8 cellular contexts compared by ENCODE assay signal in the genomic region with DNA sequence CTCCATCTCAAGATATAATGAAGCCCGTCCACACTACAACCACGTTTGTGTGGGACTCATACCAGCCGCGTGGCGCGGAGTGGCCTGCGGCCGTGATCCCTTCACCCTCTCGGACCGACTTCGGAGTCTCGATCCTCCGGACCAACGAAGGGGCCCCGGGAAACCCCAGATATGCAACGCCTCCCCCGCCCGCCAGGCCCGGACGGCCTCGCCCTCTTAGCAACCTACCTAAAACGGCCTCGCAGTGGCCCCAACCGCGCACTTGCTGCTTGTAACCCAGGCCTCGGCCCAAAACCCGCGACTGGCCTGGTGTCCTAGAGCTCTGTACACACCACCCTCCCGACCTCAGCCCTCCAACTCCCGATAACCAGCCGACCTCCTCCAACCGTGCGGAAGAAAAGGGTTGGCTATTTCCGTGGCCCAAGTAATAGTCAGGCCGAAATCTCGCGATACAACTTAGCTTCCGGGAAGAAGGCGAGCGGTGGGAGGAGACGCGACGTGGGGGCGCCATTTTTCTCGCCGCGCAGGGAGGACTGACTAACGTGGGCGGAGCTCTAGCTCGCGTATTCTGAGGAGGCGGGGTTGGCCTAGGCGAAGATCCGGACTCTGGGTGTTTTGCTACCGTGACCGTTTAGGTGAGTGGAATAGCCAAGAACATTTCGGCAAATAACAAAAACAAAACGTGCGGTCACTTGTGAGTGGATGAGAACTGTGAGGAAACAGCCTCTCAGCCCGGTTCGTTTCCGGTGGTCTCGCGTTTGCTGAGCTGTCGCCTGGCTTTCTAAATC. TPM values are rescaled to one million over a fixed set of nuclear protein-coding genes. Genes with fewer than 3 reads are reported as not detected.
DNase-seq lines count a peak whose midpoint lies in the region; ATAC-seq, FAIRE-seq and TF ChIP-seq lines count a peak whose summit lies in the region.

A gene (plus strand): TSS at position 579 of the 788 bp plus-strand sequence. CDS start 5,722 bp downstream, outside the sequence.
A gene with protein sequence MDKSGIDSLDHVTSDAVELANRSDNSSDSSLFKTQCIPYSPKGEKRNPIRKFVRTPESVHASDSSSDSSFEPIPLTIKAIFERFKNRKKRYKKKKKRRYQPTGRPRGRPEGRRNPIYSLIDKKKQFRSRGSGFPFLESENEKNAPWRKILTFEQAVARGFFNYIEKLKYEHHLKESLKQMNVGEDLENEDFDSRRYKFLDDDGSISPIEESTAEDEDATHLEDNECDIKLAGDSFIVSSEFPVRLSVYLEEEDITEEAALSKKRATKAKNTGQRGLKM (minus strand): TSS at position 402 of the 788 bp plus-strand sequence. CDS start 2,191 bp downstream, outside the sequence.

- no peak within 1 kb of the TSS for H2AFZ ChIP-seq in HepG2 (ENCODE audit: low read length)

- POLR2A ChIA-PET in HepG2 (lab: Yijun Ruan, JAX) = interaction anchor here (0.7 to 5.4 kb wide), 38 partner anchors 10 to 771 kb away, joined by 3 to 114 read pairs (median 4); a partner anchor contains a TSS

- peaks cover 57% of the 10 kb centered on the region for H3K4me1 ChIP-seq in HepG2 (ENCODE audit: insufficient read depth, low read length)

- peaks cover 38% of the 10 kb centered on the region for H4K20me1 ChIP-seq in HepG2 (ENCODE audit: insufficient read depth, low read length)

- peak; percentile 92 to 97 for TF ChIP-seq POLR2A in HepG2 (IDR thresholded peaks at IDR 0.05; ENCODE audit: insufficient read depth in 1 of 2, low read depth in 2 of 2, low read length in 2 of 2)

- H3K27ac ChIP-seq in C4-2B = peak within 1 kb of the TSS; percentile 97
- H3K27ac ChIP-seq in HepG2 (ENCODE audit: extremely low read length, insufficient read depth, low read length) = peak within 1 kb of the TSS; percentile 100

- peaks cover 7 to 29% of the 10 kb centered on the region in 2 experiments; a peak in 3 of 5 replicates for H3K36me3 ChIP-seq in HepG2 (replicated peaks in 1 of 2; ENCODE audit: control insufficient read depth in 1 of 2, insufficient read depth in 2 of 2, low read length in 2 of 2)

- peak in 1 of 2 experiments; percentile 18; a peak in 1 of 4 replicates for TF ChIP-seq EP300 in HepG2 (IDR thresholded peaks at IDR 0.05; ENCODE audit: low read depth in 2 of 2, low read length in 2 of 2)
- no peak; the same call in 1 of the 2 replicates for TF ChIP-seq EP300 in HepG2 (CRISPR knock-in tag; IDR thresholded peaks at IDR 0.05; ENCODE audit: borderline replicate concordance)

- intact Hi-C loops in HepG2 (cut with micrococcal nuclease; ENCODE audit: unreplicated experiment) = no loop called here

- TF ChIP-seq CTCF in C4-2B (conservative IDR thresholded peaks at IDR 0.05) (no peak; the same call in 1 of the 2 replicates), HepG2 (CRISPR knock-in tag; IDR thresholded peaks at IDR 0.05) (peak; percentile 40; the same call in 1 of the 2 replicates)

- 1% methylated on average over 31 of the region's 65 CpGs for WGBS in HepG2 (ENCODE audit: low lambda C conversion rate)

- peak within 1 kb of the TSS; percentile 79 to 90 (median 85) for H3K4me3 ChIP-seq in HepG2 (replicated peaks in 1 of 3; ENCODE audit: insufficient read depth in 1 of 3, low read depth in 2 of 3, low read length in 3 of 3)

- H3K9me3 ChIP-seq in HepG2 (ENCODE audit: low read length) = no peaks in the 10 kb centered on the region

- peak within 1 kb of the TSS; percentile 100 for H3K9ac ChIP-seq in HepG2 (ENCODE audit: insufficient read depth, low read depth, low read length)

- DNase-seq in NCI-H748 treated with DMSO at 0.1 percent for 48 hours (lab: John Stamatoyannopoulos, UW) (peak; percentile 86), dermis blood vessel endothelial cell (peak; percentile 99), HepG2 (ENCODE audit: low spot score) (peak; percentile 96)
- peak; percentile 88 to 98 for DNase-seq in activated CD4-positive, alpha-beta T cell treated with anti-CD3 and anti-CD28 coated beads, Interleukin-2, amount 50 U/mL, for 24 hours (ENCODE audit: low read depth in 1 of 2, low spot score in 1 of 2)
- peak; percentile 93 for DNase-seq in stimulated activated CD4-positive, alpha-beta T cell treated with anti-CD3 and anti-CD28 coated beads, Interleukin-4, amount 100 ng/mL, for 1 hour

- CTCF ChIA-PET in HepG2 (lab: Yijun Ruan, JAX; ENCODE audit: low intra/inter-chr PET ratio, low total read pairs) = no interaction called here

- in situ Hi-C loops in HepG2 (cut with HindIII; ENCODE audit: extremely low pct_ligation_motif_present, low pct_unique_long_range_greater_than_20kb) = loop anchor here (5.0 kb wide), 1 partner anchor 41 kb away; a partner anchor contains a TSS

- peak within 1 kb of the TSS; percentile 93 for H3K4me2 ChIP-seq in HepG2 (ENCODE audit: low read depth, low read length)

- FAIRE-seq in HepG2 (lab: Jason Lieb, UNC) = peak; percentile 61

- no TSS peak for BruUV-seq in HepG2 (replicated peaks; lab: Mats Ljungman, UMichigan)

- H3K79me2 ChIP-seq in HepG2 (ENCODE audit: insufficient read depth, low read length) = peaks cover 85% of the 10 kb centered on the region

- peaks cover 0 to 2% of the 10 kb centered on the region in 2 experiments; a peak in 2 of 5 replicates for H3K27me3 ChIP-seq in HepG2 (ENCODE audit: control insufficient read depth in 1 of 2, insufficient read depth in 2 of 2, low read length in 2 of 2)

- TF ChIP-seq RAD21 in HepG2 (CRISPR knock-in tag; IDR thresholded peaks at IDR 0.05) = no peak

- ATAC-seq in GM19372 (IDR thresholded peaks at IDR 0.05; ENCODE audit: low read depth, unreplicated experiment) = peak; percentile 80
- ATAC-seq in HG03558 (IDR thresholded peaks at IDR 0.05; ENCODE audit: extremely low read depth, unreplicated experiment) = peak; percentile 75
- peak; percentile 82 for ATAC-seq in HepG2

TF ChIP-seq in HepG2, 621 proteins besides CTCF, POLR2A, EP300 and RAD21 (continues in another document):
- TF ChIP-seq ZNF34 (CRISPR knock-in tag; IDR thresholded peaks at IDR 0.05; ENCODE audit: borderline replicate concordance) = 0 out of 2 replicates have a peak, but pooled peaks have one; percentile 84
- TF ChIP-seq SALL1 (CRISPR knock-in tag; IDR thresholded peaks at IDR 0.05) = peak; percentile 79
- no peak for TF ChIP-seq RFX1 (IDR thresholded peaks at IDR 0.05)

RNA-seq across cellular contexts. Expression of the first gene that starts in this region (rescaled TPM):
- total RNA-seq in dermis blood vessel endothelial cell (29.8 and 34.2 TPM in 2 replicates), HepG2 (2016; rRNA removed; fragmentation: Illumina TruSeq; extraction: Trizol) (50.1 and 68.3 TPM in 2 replicates)
- total RNA-seq in HepG2 (2016; cell fraction: cytosol; rRNA removed; fragmentation: Illumina TruSeq; extraction: Trizol; ENCODE audit: low read depth) = 25.7 and 26.9 TPM in 2 replicates
- total RNA-seq in HepG2 (2016; cell fraction: insoluble cytoplasmic fraction; rRNA removed; fragmentation: Illumina TruSeq; extraction: Trizol) = 51.7 and 81.8 TPM in 2 replicates
- 18.4 and 20.7 TPM in 2 replicates for total RNA-seq in HepG2 (2016; cell fraction: membrane; rRNA removed; fragmentation: Illumina TruSeq; extraction: Trizol)
- total RNA-seq in HepG2 (2016; cell fraction: nucleus; rRNA removed; fragmentation: Illumina TruSeq; extraction: Trizol) = 25.8 and 27.7 TPM in 2 replicates
- polyA plus RNA-seq in HepG2 (2011; rRNA removed) = 36.1 and 42.7 TPM in 2 replicates
- polyA plus RNA-seq in HepG2 (2011; cell fraction: cytosol; rRNA removed) = 17.5 and 31.2 TPM in 2 replicates
- polyA plus RNA-seq in HepG2 (2011; cell fraction: nucleus; rRNA removed) = 16.4 and 20.9 TPM in 2 replicates
- 50.3 and 62.2 TPM in 2 replicates for polyA plus RNA-seq in HepG2 (2012)
- polyA plus RNA-seq in HepG2 (2016; cell fraction: cytosol; fragmentation: Illumina TruSeq; extraction: Trizol; ENCODE audit: low read depth) = 4.0 TPM in 2 replicates
- 54.3 and 55.1 TPM in 2 replicates for polyA plus RNA-seq in HepG2 (2016; cell fraction: insoluble cytoplasmic fraction; fragmentation: Illumina TruSeq; extraction: Trizol; ENCODE audit: low read depth)
- polyA plus RNA-seq in HepG2 (2016; cell fraction: membrane; fragmentation: Illumina TruSeq; extraction: Trizol; ENCODE audit: low read depth) = 7.4 and 7.6 TPM in 2 replicates
- 29.7 and 38.5 TPM in 2 replicates for polyA plus RNA-seq in HepG2 (2016; cell fraction: nucleus; fragmentation: Illumina TruSeq; extraction: Trizol; ENCODE audit: insufficient read depth, low read depth)
- 12.3 and 13.3 TPM in 2 replicates for polyA minus RNA-seq in HepG2 (2011; rRNA and poly(A)+ RNA removed; ENCODE audit: low replicate concordance)
- 33.1 and 37.5 TPM in 2 replicates for polyA minus RNA-seq in HepG2 (2011; cell fraction: cytosol; rRNA and poly(A)+ RNA removed)
- 40.4 and 47.0 TPM in 2 replicates for polyA minus RNA-seq in HepG2 (2011; cell fraction: nucleus; rRNA and poly(A)+ RNA removed)

RNA-seq across cellular contexts. Expression of the second gene that starts in this region (rescaled TPM):
- total RNA-seq in dermis blood vessel endothelial cell (106 and 174 TPM in 2 replicates), HepG2 (2016; rRNA removed; fragmentation: Illumina TruSeq; extraction: Trizol) (96.9 and 207 TPM in 2 replicates)
- 320 and 373 TPM in 2 replicates for total RNA-seq in HepG2 (2016; cell fraction: cytosol; rRNA removed; fragmentation: Illumina TruSeq; extraction: Trizol; ENCODE audit: low read depth)
- 98.4 and 219 TPM in 2 replicates for total RNA-seq in HepG2 (2016; cell fraction: insoluble cytoplasmic fraction; rRNA removed; fragmentation: Illumina TruSeq; extraction: Trizol)
- 240 and 274 TPM in 2 replicates for total RNA-seq in HepG2 (2016; cell fraction: membrane; rRNA removed; fragmentation: Illumina TruSeq; extraction: Trizol)
- 644 and 668 TPM in 2 replicates for total RNA-seq in HepG2 (2016; cell fraction: nucleus; rRNA removed; fragmentation: Illumina TruSeq; extraction: Trizol)
- 99.6 and 132 TPM in 2 replicates for polyA plus RNA-seq in HepG2 (2011; rRNA removed)
- polyA plus RNA-seq in HepG2 (2011; cell fraction: cytosol; rRNA removed) = 31.0 and 42.4 TPM in 2 replicates
- polyA plus RNA-seq in HepG2 (2011; cell fraction: nucleus; rRNA removed) = 212 and 272 TPM in 2 replicates
- 164 and 195 TPM in 2 replicates for polyA plus RNA-seq in HepG2 (2012)
- polyA plus RNA-seq in HepG2 (2016; cell fraction: cytosol; fragmentation: Illumina TruSeq; extraction: Trizol; ENCODE audit: low read depth) = 299 and 310 TPM in 2 replicates
- polyA plus RNA-seq in HepG2 (2016; cell fraction: insoluble cytoplasmic fraction; fragmentation: Illumina TruSeq; extraction: Trizol; ENCODE audit: low read depth) = 128 and 141 TPM in 2 replicates
- polyA plus RNA-seq in HepG2 (2016; cell fraction: membrane; fragmentation: Illumina TruSeq; extraction: Trizol; ENCODE audit: low read depth) = 203 and 217 TPM in 2 replicates
- 962 and 1,010 TPM in 2 replicates for polyA plus RNA-seq in HepG2 (2016; cell fraction: nucleus; fragmentation: Illumina TruSeq; extraction: Trizol; ENCODE audit: insufficient read depth, low read depth)
- polyA minus RNA-seq in HepG2 (2011; rRNA and poly(A)+ RNA removed; ENCODE audit: low replicate concordance) = 44.5 and 146 TPM in 2 replicates
- 58.0 and 63.0 TPM in 2 replicates for polyA minus RNA-seq in HepG2 (2011; cell fraction: cytosol; rRNA and poly(A)+ RNA removed)
- 1,028 and 1,029 TPM in 2 replicates for polyA minus RNA-seq in HepG2 (2011; cell fraction: nucleus; rRNA and poly(A)+ RNA removed)

Comparison
In these comparisons a context has a peak if more than half of its experiments do, and no peak if none do; other contexts are left out.
1. Peak in every context shown above with its lines: DNase-seq, ATAC-seq, H3K4me3 ChIP-seq and H3K27ac ChIP-seq.